1 cellular context compared by ENCODE assay signal in the genomic region with DNA sequence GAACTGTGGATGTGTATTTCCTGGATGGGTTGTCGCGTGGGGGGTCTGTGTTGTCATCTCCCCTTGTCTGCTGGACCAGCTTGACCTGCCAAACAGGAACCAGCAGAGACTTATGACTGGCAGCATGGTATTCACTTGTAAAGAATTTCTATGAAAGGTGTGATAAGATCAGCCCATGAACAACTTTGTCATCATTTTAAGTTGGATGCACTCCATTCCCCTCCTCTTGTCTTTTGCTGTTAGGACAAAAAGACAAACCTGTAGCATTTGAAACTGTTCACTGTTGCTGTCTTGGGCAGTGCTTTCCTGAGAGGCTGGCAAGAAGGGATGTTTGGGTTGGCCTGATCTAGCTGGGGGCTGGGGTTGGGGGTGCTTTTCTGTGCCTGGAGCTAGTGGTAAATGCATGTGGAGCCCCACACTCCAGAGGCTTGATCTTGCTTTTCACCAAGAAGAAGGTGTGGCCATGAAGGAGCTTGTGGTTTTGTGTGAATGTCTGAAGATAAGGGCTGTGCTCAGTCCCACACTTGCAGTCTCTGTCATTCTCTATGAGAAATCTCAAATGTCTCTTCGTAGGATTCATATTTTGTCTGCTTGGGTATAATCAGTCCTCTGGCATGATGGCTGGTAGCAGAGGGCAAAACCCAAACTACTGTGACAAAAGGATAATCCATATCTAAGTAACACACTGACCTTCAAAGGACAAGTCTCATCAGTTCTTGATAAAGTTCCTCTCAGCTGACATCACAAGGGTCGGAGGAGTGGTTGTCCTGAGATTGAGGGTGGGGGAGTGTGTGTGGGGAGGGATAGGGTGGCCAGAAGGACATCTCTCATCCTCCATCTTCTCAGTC.
A peak's percentile ranks its signal among the peaks of the same experiment; 100 is the strongest.
TF ChIP-seq lines count a peak whose summit lies in the region.

No MANE protein-coding gene starts in this region.

TF ChIP-seq in K562, 482 proteins besides CTCF, POLR2A, EP300 and RAD21 (continued from another document and continues in another):
- TF ChIP-seq, protein P1, sequence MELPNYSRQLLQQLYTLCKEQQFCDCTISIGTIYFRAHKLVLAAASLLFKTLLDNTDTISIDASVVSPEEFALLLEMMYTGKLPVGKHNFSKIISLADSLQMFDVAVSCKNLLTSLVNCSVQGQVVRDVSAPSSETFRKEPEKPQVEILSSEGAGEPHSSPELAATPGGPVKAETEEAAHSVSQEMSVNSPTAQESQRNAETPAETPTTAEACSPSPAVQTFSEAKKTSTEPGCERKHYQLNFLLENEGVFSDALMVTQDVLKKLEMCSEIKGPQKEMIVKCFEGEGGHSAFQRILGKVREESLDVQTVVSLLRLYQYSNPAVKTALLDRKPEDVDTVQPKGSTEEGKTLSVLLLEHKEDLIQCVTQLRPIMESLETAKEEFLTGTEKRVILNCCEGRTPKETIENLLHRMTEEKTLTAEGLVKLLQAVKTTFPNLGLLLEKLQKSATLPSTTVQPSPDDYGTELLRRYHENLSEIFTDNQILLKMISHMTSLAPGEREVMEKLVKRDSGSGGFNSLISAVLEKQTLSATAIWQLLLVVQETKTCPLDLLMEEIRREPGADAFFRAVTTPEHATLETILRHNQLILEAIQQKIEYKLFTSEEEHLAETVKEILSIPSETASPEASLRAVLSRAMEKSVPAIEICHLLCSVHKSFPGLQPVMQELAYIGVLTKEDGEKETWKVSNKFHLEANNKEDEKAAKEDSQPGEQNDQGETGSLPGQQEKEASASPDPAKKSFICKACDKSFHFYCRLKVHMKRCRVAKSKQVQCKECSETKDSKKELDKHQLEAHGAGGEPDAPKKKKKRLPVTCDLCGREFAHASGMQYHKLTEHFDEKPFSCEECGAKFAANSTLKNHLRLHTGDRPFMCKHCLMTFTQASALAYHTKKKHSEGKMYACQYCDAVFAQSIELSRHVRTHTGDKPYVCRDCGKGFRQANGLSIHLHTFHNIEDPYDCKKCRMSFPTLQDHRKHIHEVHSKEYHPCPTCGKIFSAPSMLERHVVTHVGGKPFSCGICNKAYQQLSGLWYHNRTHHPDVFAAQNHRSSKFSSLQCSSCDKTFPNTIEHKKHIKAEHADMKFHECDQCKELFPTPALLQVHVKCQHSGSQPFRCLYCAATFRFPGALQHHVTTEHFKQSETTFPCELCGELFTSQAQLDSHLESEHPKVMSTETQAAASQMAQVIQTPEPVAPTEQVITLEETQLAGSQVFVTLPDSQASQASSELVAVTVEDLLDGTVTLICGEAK (IDR thresholded peaks at IDR 0.05) = peak; percentile 44; the same call in 1 of the 2 replicates
- TF ChIP-seq, protein P1 (CRISPR knock-in tag; IDR thresholded peaks at IDR 0.05) = no peak
- TF ChIP-seq POLR2AphosphoS2 (IDR thresholded peaks at IDR 0.05; ENCODE audit: low read length) (no peak), SMAD4 (CRISPR knock-in tag; conservative IDR thresholded peaks at IDR 0.05) (peak; percentile 89), CBFA2T3 (IDR thresholded peaks at IDR 0.05) (peak; percentile 92), ZBTB7A (IDR thresholded peaks at IDR 0.05; ENCODE audit: borderline replicate concordance, control insufficient read depth, low read depth, low read length) (no peak), ZNF561 (CRISPR knock-in tag; conservative IDR thresholded peaks at IDR 0.05) (no peak), CBFB (CRISPR knock-in tag; IDR thresholded peaks at IDR 0.05) (peak; percentile 54; the same call in 1 of the 2 replicates), E2F6 (IDR thresholded peaks at IDR 0.05; ENCODE audit: borderline replicate concordance in 1 of 2, extremely low read depth in 1 of 2, insufficient read depth in 1 of 2, insufficient read length in 1 of 2, low read depth in 1 of 2, low read length in 1 of 2, poor library complexity in 1 of 2, severe bottlenecking in 1 of 2) (no peak), ZNF143 (CRISPR knock-in tag; IDR thresholded peaks at IDR 0.05) (no peak), ZNF12 (CRISPR knock-in tag; IDR thresholded peaks at IDR 0.05) (no peak), GTF3C2 (IDR thresholded peaks at IDR 0.05; ENCODE audit: borderline replicate concordance, extremely low read depth, insufficient read length) (no peak), JUND (IDR thresholded peaks at IDR 0.05; ENCODE audit: borderline replicate concordance, low read depth, low read length) (peak; percentile 27; the same call in 1 of the 2 replicates), JUND (tag; IDR thresholded peaks at IDR 0.05; ENCODE audit: borderline replicate concordance, low read depth, low read length) (peak; percentile 60; the same call in 2 of the 3 replicates), ZNF324 (CRISPR knock-in tag; IDR thresholded peaks at IDR 0.05) (no peak), CREBBP (IDR thresholded peaks at IDR 0.05; ENCODE audit: low read depth, low read length) (no peak), BCL6 (CRISPR knock-in tag; IDR thresholded peaks at IDR 0.05) (no peak), HMGN3 (IDR thresholded peaks at IDR 0.05; ENCODE audit: borderline replicate concordance, extremely low read depth, insufficient read length, low read depth, low read length) (peak; percentile 29), MAX (CRISPR knock-in tag; IDR thresholded peaks at IDR 0.05) (no peak), STAT5A (IDR thresholded peaks at IDR 0.05; ENCODE audit: borderline replicate concordance, low read length) (peak; percentile 48), SMARCA5 (IDR thresholded peaks at IDR 0.05) (no peak)
- TF ChIP-seq, protein P2, sequence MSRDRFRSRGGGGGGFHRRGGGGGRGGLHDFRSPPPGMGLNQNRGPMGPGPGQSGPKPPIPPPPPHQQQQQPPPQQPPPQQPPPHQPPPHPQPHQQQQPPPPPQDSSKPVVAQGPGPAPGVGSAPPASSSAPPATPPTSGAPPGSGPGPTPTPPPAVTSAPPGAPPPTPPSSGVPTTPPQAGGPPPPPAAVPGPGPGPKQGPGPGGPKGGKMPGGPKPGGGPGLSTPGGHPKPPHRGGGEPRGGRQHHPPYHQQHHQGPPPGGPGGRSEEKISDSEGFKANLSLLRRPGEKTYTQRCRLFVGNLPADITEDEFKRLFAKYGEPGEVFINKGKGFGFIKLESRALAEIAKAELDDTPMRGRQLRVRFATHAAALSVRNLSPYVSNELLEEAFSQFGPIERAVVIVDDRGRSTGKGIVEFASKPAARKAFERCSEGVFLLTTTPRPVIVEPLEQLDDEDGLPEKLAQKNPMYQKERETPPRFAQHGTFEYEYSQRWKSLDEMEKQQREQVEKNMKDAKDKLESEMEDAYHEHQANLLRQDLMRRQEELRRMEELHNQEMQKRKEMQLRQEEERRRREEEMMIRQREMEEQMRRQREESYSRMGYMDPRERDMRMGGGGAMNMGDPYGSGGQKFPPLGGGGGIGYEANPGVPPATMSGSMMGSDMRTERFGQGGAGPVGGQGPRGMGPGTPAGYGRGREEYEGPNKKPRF (IDR thresholded peaks at IDR 0.05; ENCODE audit: low read depth, low read length) = no peak
- TF ChIP-seq, protein P3, sequence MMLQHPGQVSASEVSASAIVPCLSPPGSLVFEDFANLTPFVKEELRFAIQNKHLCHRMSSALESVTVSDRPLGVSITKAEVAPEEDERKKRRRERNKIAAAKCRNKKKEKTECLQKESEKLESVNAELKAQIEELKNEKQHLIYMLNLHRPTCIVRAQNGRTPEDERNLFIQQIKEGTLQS (IDR thresholded peaks at IDR 0.05) = peak; percentile 74
- TF ChIP-seq, protein P3 (CRISPR knock-in tag; conservative IDR thresholded peaks at IDR 0.05) = no peak
